In genomic region chr4:8897768-8898167, GRCh38 we compare ENCODE assay signal across 27 cellular contexts. TPM values are rescaled to one million over a fixed set of nuclear protein-coding genes. Genes with fewer than 3 reads are reported as not detected.
DNase-seq lines count a peak whose midpoint lies in the region; ATAC-seq and TF ChIP-seq lines count a peak whose summit lies in the region.
"Had no signal": no experiment of that assay in that cellular context is flagged by ENCODE, and none has a peak within 500 bp of the region (broad histone marks: within the 10 kb centered on the region; RNA-seq: fewer than 3 reads in every experiment).

No MANE protein-coding gene starts in this region.

- POLR2A ChIA-PET in MCF 10A (lab: Yijun Ruan, JAX): no interaction called here
- POLR2A ChIA-PET in CD4-positive, alpha-beta memory T cell (lab: Charles Lee; ENCODE audit: partially characterized antibody): no interaction called here

- TF ChIP-seq POLR2A in breast epithelium (IDR thresholded peaks at IDR 0.05): no peak

- H3K27me3 ChIP-seq in breast epithelium: peaks cover 3 to 48% of the 10 kb centered on the region in 2 donors
- no peaks in the 10 kb centered on the region for H3K27me3 ChIP-seq in CD4-positive, alpha-beta memory T cell (ENCODE audit: insufficient read depth, low read length)

- CTCF ChIA-PET in MCF 10A (lab: Yijun Ruan, JAX): interaction anchor here (0.6 to 4.2 kb wide), 5 partner anchors 11 to 446 kb away, joined by 3 to 23 read pairs (median 11); no protein-coding TSS in a partner anchor
- CTCF ChIA-PET in CD4-positive, alpha-beta memory T cell (lab: Charles Lee; ENCODE audit: partially characterized antibody): interaction anchor here (1.2 kb wide), 1 partner anchor 19 kb away, joined by 3 read pairs; no protein-coding TSS in a partner anchor

- no peak overlapping the region for H3K4me3 Mint-ChIP-seq in MCF 10A (ENCODE audit: unreplicated experiment)
- H3K4me3 Mint-ChIP-seq in CD4-positive, alpha-beta memory T cell: no peak overlapping the region
- H3K4me3 Mint-ChIP-seq: CD8-positive, alpha-beta memory T cell had no signal

- H3K27ac Mint-ChIP-seq in MCF 10A (ENCODE audit: low read depth, unreplicated experiment): no peak overlapping the region
- H3K27ac Mint-ChIP-seq in CD4-positive, alpha-beta memory T cell: no peak overlapping the region
- H3K27ac Mint-ChIP-seq: CD8-positive, alpha-beta memory T cell had no signal

- peak; percentile 68 for DNase-seq in MCF 10A (ENCODE audit: unreplicated experiment)
- DNase-seq in breast epithelium (ENCODE audit: low spot score in 2 of 2): no peak
- DNase-seq in NCI-H69 (lab: John Stamatoyannopoulos, UW): peak; percentile 6
- peak; percentile 33 for DNase-seq in epithelial cell of prostate (ENCODE audit: low read depth, low spot score)
- no peak for DNase-seq in CD4-positive, alpha-beta memory T cell
- DNase-seq in activated naive CD4-positive, alpha-beta T cell (lab: John Stamatoyannopoulos, UW): no peak
- DNase-seq: Calu3; CD8-positive, alpha-beta memory T cell; DMS153; GDM1; IMR-90; MV-4-11; NCI-H1105 treated with DMSO at 0.1 percent for 48 hours; NCI-H1694; NCI-H2081; NCI-H2171; NCI-H345; NCI-H524 treated with DMSO at 0.1 percent for 48 hours; Peyer's patch; SHP77 had no signal

- peaks cover 15 to 32% of the 10 kb centered on the region in 2 donors for H3K9me3 ChIP-seq in breast epithelium
- peaks cover 0 to 5% of the 10 kb centered on the region in 2 donors for H3K9me3 ChIP-seq in CD4-positive, alpha-beta memory T cell (ENCODE audit: control insufficient read depth in 1 of 2, low read length in 2 of 2)
- H3K9me3 ChIP-seq: HAP-1 had no signal

- H3K4me1 ChIP-seq in breast epithelium: no peaks in the 10 kb centered on the region
- H3K4me1 ChIP-seq in CD4-positive, alpha-beta memory T cell (ENCODE audit: insufficient read depth, low read length): no peaks in the 10 kb centered on the region
- H3K4me1 ChIP-seq: HAP-1, Peyer's patch had no signal

- peaks cover 10% of the 10 kb centered on the region for H3K9me3 Mint-ChIP-seq in MCF 10A (ENCODE audit: unreplicated experiment)
- H3K9me3 Mint-ChIP-seq in CD4-positive, alpha-beta memory T cell: peaks cover 0 to 9% (median 4%) of the 10 kb centered on the region in 8 donors

- H3K36me3 ChIP-seq in breast epithelium: no peaks in the 10 kb centered on the region
- no peaks in the 10 kb centered on the region for H3K36me3 ChIP-seq in CD4-positive, alpha-beta memory T cell (ENCODE audit: insufficient read depth, low read length)
- H3K36me3 ChIP-seq: BLaER1 treated with 17β-estradiol and CSF1 and Interleukin-3, amounts not matched to agents 10 nM and 100 nM; HAP-1; Peyer's patch had no signal

- BruUV-seq in MCF 10A (replicated peaks; lab: Mats Ljungman, UMichigan): no TSS peak

- no peaks in the 10 kb centered on the region for H3K27me3 Mint-ChIP-seq in MCF 10A (ENCODE audit: insufficient read depth, unreplicated experiment)
- peaks cover 4 to 11% of the 10 kb centered on the region in 2 donors for H3K27me3 Mint-ChIP-seq in CD4-positive, alpha-beta memory T cell

- TF ChIP-seq CTCF in MCF 10A (IDR thresholded peaks at IDR 0.05; ENCODE audit: unreplicated experiment) (no peak), breast epithelium (IDR thresholded peaks at IDR 0.05) (no peak)

- intact Hi-C loops in MCF 10A (cut with micrococcal nuclease): no loop called here
- intact Hi-C loops in breast epithelium (cut with DNase I; ENCODE audit: low total_unique reads): no loop called here
- intact Hi-C loops in CD4-positive, alpha-beta memory T cell (cut with micrococcal nuclease): no loop called here

- no peaks in the 10 kb centered on the region for H3K4me1 Mint-ChIP-seq in MCF 10A (ENCODE audit: insufficient read depth, unreplicated experiment)
- H3K4me1 Mint-ChIP-seq in CD4-positive, alpha-beta memory T cell: no peaks in the 10 kb centered on the region

- H3K36me3 Mint-ChIP-seq in MCF 10A (ENCODE audit: insufficient read depth, unreplicated experiment): no peaks in the 10 kb centered on the region
- H3K36me3 Mint-ChIP-seq in CD4-positive, alpha-beta memory T cell: no peaks in the 10 kb centered on the region
- H3K36me3 Mint-ChIP-seq: CD8-positive, alpha-beta memory T cell had no signal

- H3K27ac ChIP-seq in breast epithelium (peak overlapping the region in 1 of 2 donors; percentile 43), epithelial cell of prostate (no peak overlapping the region)
- H3K27ac ChIP-seq in CD4-positive, alpha-beta memory T cell (ENCODE audit: low read depth, low read length): no peak overlapping the region
- H3K27ac ChIP-seq: 22Rv1; BLaER1 treated with 17β-estradiol and CSF1 and Interleukin-3, amounts not matched to agents 10 nM and 100 nM; KMS-11; Peyer's patch had no signal

- ATAC-seq in GM18909 (IDR thresholded peaks at IDR 0.05; ENCODE audit: poor library complexity, unreplicated experiment) (no peak), HG03469 (IDR thresholded peaks at IDR 0.05; ENCODE audit: unreplicated experiment) (no peak)

- no peak overlapping the region for H3K4me3 ChIP-seq in breast epithelium
- no peak overlapping the region for H3K4me3 ChIP-seq in CD4-positive, alpha-beta memory T cell (ENCODE audit: low read length in 2 of 2)
- H3K4me3 ChIP-seq: BLaER1 treated with 17β-estradiol and CSF1 and Interleukin-3, amounts not matched to agents 10 nM and 100 nM; HAP-1; Peyer's patch had no signal

RNA-seq across cellular contexts. Expression of gene HMX1, which starts 26.1 kb away (rescaled TPM):
- not detected in 2 replicates for total RNA-seq in MCF 10A (2022)
- not detected for total RNA-seq in breast epithelium
- not detected for total RNA-seq in CD4-positive, alpha-beta memory T cell
- not detected for polyA plus RNA-seq in CD4-positive, alpha-beta memory T cell
- total RNA-seq: Calu3; CD8-positive, alpha-beta memory T cell; IMR-90; OCI-LY7; Peyer's patch had no signal
- polyA plus RNA-seq: CD8-positive, alpha-beta memory T cell; IMR-90 had no signal

Comparison
In these comparisons a context has a peak if more than half of its experiments do, and no peak if none do; other contexts are left out.
1. DNase-seq: peak in MCF 10A (single experiment), NCI-H69 (single experiment) and epithelial cell of prostate (single experiment); none in breast epithelium (0 of 2), CD4-positive, alpha-beta memory T cell (0 of 5) and activated naive CD4-positive, alpha-beta T cell (0 of 4).